ENCODE assay signal across 21 cellular contexts in the genomic region with DNA sequence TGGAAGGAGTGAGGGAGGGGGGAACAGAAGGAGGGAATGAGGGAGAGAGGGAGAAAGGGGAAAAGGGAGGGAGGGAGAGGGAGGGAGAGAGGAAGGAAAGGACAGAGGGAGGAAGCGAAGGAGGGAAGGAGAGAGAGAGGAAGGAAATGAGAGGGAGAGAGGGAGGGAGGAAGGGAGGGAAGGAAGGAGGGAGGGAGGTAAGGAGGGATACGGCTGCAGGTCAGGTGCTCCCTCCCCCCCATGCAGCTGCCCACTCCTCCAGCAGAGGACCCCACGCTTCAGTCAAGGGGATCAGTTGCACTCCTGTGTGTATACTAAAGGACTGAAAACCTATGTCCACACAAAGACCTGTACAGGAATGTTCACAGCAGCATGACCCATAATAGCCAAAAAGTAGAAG. TPM values are rescaled to one million over a fixed set of nuclear protein-coding genes. Genes with fewer than 3 reads are reported as not detected.
DNase-seq lines count a peak whose midpoint lies in the region; ATAC-seq, FAIRE-seq and TF ChIP-seq lines count a peak whose summit lies in the region.
"Had no signal": no experiment of that assay in that cellular context is flagged by ENCODE, and none has a peak within 500 bp of the region (broad histone marks: within the 10 kb centered on the region; RNA-seq: fewer than 3 reads in every experiment).

No MANE protein-coding gene starts in this region.

- H3K27ac ChIP-seq in HepG2 (ENCODE audit: extremely low read length, insufficient read depth, low read length): no peak overlapping the region
- H3K27ac ChIP-seq in right lobe of liver: no peak overlapping the region
- peak overlapping the region; percentile 32 for H3K27ac ChIP-seq in SU-DHL-6 (ENCODE audit: low read depth, low read length)
- peak overlapping the region; percentile 36 for H3K27ac ChIP-seq in epithelial cell of prostate
- H3K27ac ChIP-seq in CD8-positive, alpha-beta memory T cell (ENCODE audit: low read depth, low read length): no peak overlapping the region
- H3K27ac ChIP-seq: BLaER1, PC-9 had no signal

- whole genome bisulfite sequencing in HepG2 (ENCODE audit: low lambda C conversion rate): 98% methylated on average over 3 of the region's 3 CpGs
- 39% methylated on average over 3 of the region's 3 CpGs for WGBS in right lobe of liver (ENCODE audit: insufficient coverage, low coverage, low lambda C conversion rate, missing lambda C conversion rate)

- H3K9me3 ChIP-seq in HepG2 (ENCODE audit: low read length) (no peaks in the 10 kb centered on the region), right lobe of liver (no peaks in the 10 kb centered on the region), SU-DHL-6 (ENCODE audit: insufficient read depth, low read length) (no peaks in the 10 kb centered on the region)
- no peaks in the 10 kb centered on the region for H3K9me3 ChIP-seq in CD8-positive, alpha-beta memory T cell (ENCODE audit: low read length)
- H3K9me3 ChIP-seq: BLaER1, MG63 had no signal

- CTCF ChIA-PET in HepG2 (lab: Yijun Ruan, JAX; ENCODE audit: low intra/inter-chr PET ratio, low total read pairs): no interaction called here
- CTCF ChIA-PET in CD8-positive, alpha-beta memory T cell (lab: Charles Lee): no interaction called here

- peaks cover 0 to 40% (median 4%) of the 10 kb centered on the region in 3 donors for H3K36me3 Mint-ChIP-seq in CD8-positive, alpha-beta memory T cell

- H3K79me2 ChIP-seq in HepG2 (ENCODE audit: insufficient read depth, low read length) (no peaks in the 10 kb centered on the region), SU-DHL-6 (ENCODE audit: insufficient read depth, low read length) (peaks cover 89% of the 10 kb centered on the region)

- BruUV-seq in HepG2 (replicated peaks; lab: Mats Ljungman, UMichigan): no TSS peak

- TF ChIP-seq CTCF in HepG2 (CRISPR knock-in tag; IDR thresholded peaks at IDR 0.05): no peak
- no peak for TF ChIP-seq CTCF in right lobe of liver (IDR thresholded peaks at IDR 0.05)
- TF ChIP-seq CTCF in SU-DHL-6 (IDR thresholded peaks at IDR 0.05; ENCODE audit: insufficient read depth, low read length, poor library complexity, severe bottlenecking): no peak

- H3K9me3 Mint-ChIP-seq in CD8-positive, alpha-beta memory T cell: no peaks in the 10 kb centered on the region
- H3K9me3 Mint-ChIP-seq: CD4-positive, CD25-positive, alpha-beta regulatory T cell; HFFc6 had no signal

- no peaks in the 10 kb centered on the region for H3K27me3 ChIP-seq in HepG2 (ENCODE audit: control insufficient read depth in 1 of 2, insufficient read depth in 2 of 2, low read length in 2 of 2)
- H3K27me3 ChIP-seq in right lobe of liver: no peaks in the 10 kb centered on the region
- H3K27me3 ChIP-seq in SU-DHL-6 (ENCODE audit: low read length): no peaks in the 10 kb centered on the region
- no peaks in the 10 kb centered on the region for H3K27me3 ChIP-seq in CD8-positive, alpha-beta memory T cell (ENCODE audit: insufficient read depth, low read length, poor library complexity, severe bottlenecking)
- H3K27me3 ChIP-seq: BLaER1, MG63 had no signal

- TF ChIP-seq POLR2A in HepG2 (IDR thresholded peaks at IDR 0.05; ENCODE audit: insufficient read depth in 1 of 2, low read depth in 2 of 2, low read length in 2 of 2): no peak
- TF ChIP-seq POLR2A in right lobe of liver (IDR thresholded peaks at IDR 0.05): no peak

- no peak overlapping the region for H3K4me3 Mint-ChIP-seq in CD8-positive, alpha-beta memory T cell
- H3K4me3 Mint-ChIP-seq: CD4-positive, CD25-positive, alpha-beta regulatory T cell; HFFc6 had no signal

- H3K4me1 ChIP-seq in HepG2 (ENCODE audit: insufficient read depth, low read length) (no peaks in the 10 kb centered on the region), right lobe of liver (no peaks in the 10 kb centered on the region)
- H3K4me1 ChIP-seq in CD8-positive, alpha-beta memory T cell (ENCODE audit: insufficient read depth, low read length): no peaks in the 10 kb centered on the region

- H3K4me2 ChIP-seq in HepG2 (ENCODE audit: low read depth, low read length) (no peak overlapping the region), SU-DHL-6 (ENCODE audit: low read depth, low read length, poor library complexity, severe bottlenecking) (no peak overlapping the region)
- H3K4me2 ChIP-seq: BLaER1, PC-9 had no signal

- no peak overlapping the region for H3K9ac ChIP-seq in HepG2 (ENCODE audit: insufficient read depth, low read depth, low read length)
- no peak overlapping the region for H3K9ac ChIP-seq in SU-DHL-6 (ENCODE audit: low read length)
- H3K9ac ChIP-seq: BLaER1 had no signal

- no peaks in the 10 kb centered on the region for H3K9me2 ChIP-seq in SU-DHL-6 (replicated peaks; ENCODE audit: insufficient read depth, low read length)

- peaks cover 16% of the 10 kb centered on the region for H3F3A ChIP-seq in SU-DHL-6 (ENCODE audit: insufficient read depth)

- peaks cover 18 to 40% (median 28%) of the 10 kb centered on the region in 3 donors for H3K4me1 Mint-ChIP-seq in CD8-positive, alpha-beta memory T cell

- no peak for TF ChIP-seq EP300 in HepG2 (IDR thresholded peaks at IDR 0.05; ENCODE audit: low read depth in 2 of 2, low read length in 2 of 2)
- TF ChIP-seq EP300 in HepG2 (CRISPR knock-in tag; IDR thresholded peaks at IDR 0.05; ENCODE audit: borderline replicate concordance): no peak

- H2AFZ ChIP-seq in HepG2 (ENCODE audit: low read length) (no peak overlapping the region), SU-DHL-6 (ENCODE audit: low read depth, low read length, severe bottlenecking) (no peak overlapping the region)
- H2AFZ ChIP-seq: PC-9 had no signal

- TF ChIP-seq RAD21 in HepG2 (CRISPR knock-in tag; IDR thresholded peaks at IDR 0.05): no peak

- intact Hi-C loops in HepG2 (cut with micrococcal nuclease; ENCODE audit: unreplicated experiment) (no loop called here), right lobe of liver (cut with DNase I) (no loop called here)

- H3K27me3 Mint-ChIP-seq in CD8-positive, alpha-beta memory T cell: no peaks in the 10 kb centered on the region
- H3K27me3 Mint-ChIP-seq: CD4-positive, CD25-positive, alpha-beta regulatory T cell had no signal

- FAIRE-seq in HepG2 (lab: Jason Lieb, UNC): no peak
- FAIRE-seq: D721Med, G401.6, H54 had no signal

- H3K27ac Mint-ChIP-seq in CD8-positive, alpha-beta memory T cell: peak overlapping the region in 3 of 8 donors; percentile 29 to 82 (median 47)
- H3K27ac Mint-ChIP-seq: HFFc6 had no signal

- H4K20me1 ChIP-seq in HepG2 (ENCODE audit: insufficient read depth, low read length) (no peaks in the 10 kb centered on the region), SU-DHL-6 (ENCODE audit: low read depth, low read length) (peaks cover 10% of the 10 kb centered on the region)

- POLR2A ChIA-PET in HepG2 (lab: Yijun Ruan, JAX): no interaction called here
- POLR2A ChIA-PET in CD8-positive, alpha-beta memory T cell (lab: Charles Lee): no interaction called here

- H3K36me3 ChIP-seq in HepG2 (replicated peaks in 1 of 2; ENCODE audit: control insufficient read depth in 1 of 2, insufficient read depth in 2 of 2, low read length in 2 of 2): peaks cover 5 to 18% of the 10 kb centered on the region in 2 experiments; a peak in 4 of 5 replicates
- no peaks in the 10 kb centered on the region for H3K36me3 ChIP-seq in right lobe of liver
- peaks cover 19% of the 10 kb centered on the region; the same call in 1 of the 2 replicates for H3K36me3 ChIP-seq in SU-DHL-6 (ENCODE audit: low read length)
- H3K36me3 ChIP-seq in CD8-positive, alpha-beta memory T cell (ENCODE audit: insufficient read depth, low read length): peaks cover 12% of the 10 kb centered on the region
- H3K36me3 ChIP-seq: MG63 had no signal

- ATAC-seq in HepG2: no peak
- no peak for ATAC-seq in right lobe of liver
- ATAC-seq in HG02870 (IDR thresholded peaks at IDR 0.05; ENCODE audit: unreplicated experiment): no peak

- DNase-seq in HepG2 (ENCODE audit: low spot score): no peak
- DNase-seq in right lobe of liver: no peak
- no peak for DNase-seq in epithelial cell of prostate (ENCODE audit: low read depth, low spot score)
- DNase-seq in CD8-positive, alpha-beta memory T cell: no peak
- DNase-seq in HK-2 (ENCODE audit: unreplicated experiment): no peak
- no peak for DNase-seq in ACHN
- DNase-seq: HFFc6; KG1; MG63; NCI-H2029; NCI-H446; NK-92 treated with Interleukin-12 subunit alpha and Interleukin-12 subunit beta, amount 100 ng/mL, for 24 hours; PC-9; SHP77 had no signal

- in situ Hi-C loops in HepG2 (cut with HindIII; ENCODE audit: extremely low pct_ligation_motif_present, low pct_unique_long_range_greater_than_20kb): no loop called here
- in situ Hi-C loops in ACHN (cut with HindIII; ENCODE audit: low pct_ligation_motif_present, low pct_unique_long_range_greater_than_20kb, low sequenced_read_pairs): no loop called here

- H3K4me3 ChIP-seq in HepG2 (replicated peaks in 1 of 3; ENCODE audit: insufficient read depth in 1 of 3, low read depth in 2 of 3, low read length in 3 of 3) (no peak overlapping the region), right lobe of liver (no peak overlapping the region), SU-DHL-6 (ENCODE audit: insufficient read depth, low read length, poor library complexity, severe bottlenecking) (no peak overlapping the region)
- no peak overlapping the region for H3K4me3 ChIP-seq in CD8-positive, alpha-beta memory T cell (ENCODE audit: low read length)
- H3K4me3 ChIP-seq: BLaER1, MG63, PC-9 had no signal

RNA-seq across cellular contexts. Expression of gene CLSTN1, which starts 54.8 kb away (rescaled TPM):
- 11.9 and 19.7 TPM in 2 replicates for total RNA-seq in HepG2 (2016; rRNA removed; fragmentation: Illumina TruSeq; extraction: Trizol)
- total RNA-seq in HepG2 (2016; cell fraction: cytosol; rRNA removed; fragmentation: Illumina TruSeq; extraction: Trizol; ENCODE audit: low read depth): 2.9 and 4.1 TPM in 2 replicates
- total RNA-seq in HepG2 (2016; cell fraction: insoluble cytoplasmic fraction; rRNA removed; fragmentation: Illumina TruSeq; extraction: Trizol): 9.1 and 22.6 TPM in 2 replicates
- total RNA-seq in HepG2 (2016; cell fraction: membrane; rRNA removed; fragmentation: Illumina TruSeq; extraction: Trizol): 6.8 and 8.1 TPM in 2 replicates
- 30.2 and 36.0 TPM in 2 replicates for total RNA-seq in HepG2 (2016; cell fraction: nucleus; rRNA removed; fragmentation: Illumina TruSeq; extraction: Trizol)
- polyA plus RNA-seq in HepG2 (2011; rRNA removed): 29.8 and 35.3 TPM in 2 replicates
- 32.1 and 32.2 TPM in 2 replicates for polyA plus RNA-seq in HepG2 (2011; cell fraction: cytosol; rRNA removed)
- polyA plus RNA-seq in HepG2 (2011; cell fraction: nucleus; rRNA removed): 58.5 and 61.2 TPM in 2 replicates
- polyA plus RNA-seq in HepG2 (2012): 58.8 and 80.4 TPM in 2 replicates
- 3.4 and 3.6 TPM in 2 replicates for polyA plus RNA-seq in HepG2 (2016; cell fraction: cytosol; fragmentation: Illumina TruSeq; extraction: Trizol; ENCODE audit: low read depth)
- 15.5 and 22.9 TPM in 2 replicates for polyA plus RNA-seq in HepG2 (2016; cell fraction: insoluble cytoplasmic fraction; fragmentation: Illumina TruSeq; extraction: Trizol; ENCODE audit: low read depth)
- polyA plus RNA-seq in HepG2 (2016; cell fraction: membrane; fragmentation: Illumina TruSeq; extraction: Trizol; ENCODE audit: low read depth): 8.3 and 9.9 TPM in 2 replicates
- 82.7 and 87.2 TPM in 2 replicates for polyA plus RNA-seq in HepG2 (2016; cell fraction: nucleus; fragmentation: Illumina TruSeq; extraction: Trizol; ENCODE audit: insufficient read depth, low read depth)
- polyA minus RNA-seq in HepG2 (2011; rRNA and poly(A)+ RNA removed; ENCODE audit: low replicate concordance): 22.8 and 40.9 TPM in 2 replicates
- polyA minus RNA-seq in HepG2 (2011; cell fraction: cytosol; rRNA and poly(A)+ RNA removed): 40.7 and 51.6 TPM in 2 replicates
- 24.4 and 24.8 TPM in 2 replicates for polyA minus RNA-seq in HepG2 (2011; cell fraction: nucleus; rRNA and poly(A)+ RNA removed)
- total RNA-seq in right lobe of liver: 1 to 10 TPM; 4.4 to 9.9 (median 8.3) TPM
- 10 to 100 TPM; 38.4 to 40.8 TPM for total RNA-seq in CD8-positive, alpha-beta memory T cell
- polyA plus RNA-seq in CD8-positive, alpha-beta memory T cell: 48.2 TPM

Comparison
In these comparisons a context has a peak if more than half of its experiments do, and no peak if none do; other contexts are left out.
1. H3K27ac ChIP-seq: peak in SU-DHL-6 (single experiment) and epithelial cell of prostate (single experiment); none in HepG2 (single experiment), right lobe of liver (0 of 3) and CD8-positive, alpha-beta memory T cell (single experiment).